In genomic region chr13:33544308-33544707, GRCh38 we compare ENCODE assay signal across 9 cellular contexts.
DNase-seq lines count a peak whose midpoint lies in the region; TF ChIP-seq lines count a peak whose summit lies in the region.
"Had no signal": no experiment of that assay in that cellular context is flagged by ENCODE, and none has a peak within 500 bp of the region (broad histone marks: within the 10 kb centered on the region; RNA-seq: fewer than 3 reads in every experiment).

No MANE protein-coding gene starts in this region.

- no peaks in the 10 kb centered on the region for H3K9me3 Mint-ChIP-seq in T-helper 1 cell treated with Interleukin-12 subunit alpha and Interleukin-12 subunit beta and Interleukin-4 antibody, amounts not matched to agents 30 μg/mL and 1 μg/mL, for 36 hours

- H3K4me1 Mint-ChIP-seq in T-helper 1 cell treated with Interleukin-12 subunit alpha and Interleukin-12 subunit beta and Interleukin-4 antibody, amounts not matched to agents 30 μg/mL and 1 μg/mL, for 36 hours (ENCODE audit: low read depth), result peaks cover 22% of the 10 kb centered on the region

- H2AFZ ChIP-seq in SU-DHL-6 (ENCODE audit: low read depth, low read length, severe bottlenecking), result peak overlapping the region; percentile 75

- peaks cover 29% of the 10 kb centered on the region for H3F3A ChIP-seq in SU-DHL-6 (ENCODE audit: insufficient read depth)

- 0 out of 2 replicates have a peak, but pooled peaks cover 5% of the 10 kb centered on the region for H3K79me2 ChIP-seq in SU-DHL-6 (ENCODE audit: insufficient read depth, low read length)

- no peaks in the 10 kb centered on the region for H3K9me2 ChIP-seq in SU-DHL-6 (replicated peaks; ENCODE audit: insufficient read depth, low read length)

- H3K27ac Mint-ChIP-seq in T-helper 1 cell treated with Interleukin-12 subunit alpha and Interleukin-12 subunit beta and Interleukin-4 antibody, amounts not matched to agents 30 μg/mL and 1 μg/mL, for 36 hours, result peak overlapping the region; percentile 99

- no peaks in the 10 kb centered on the region for H3K27me3 ChIP-seq in SU-DHL-6 (ENCODE audit: low read length)
- H3K27me3 ChIP-seq in iPS-18a (ENCODE audit: control insufficient read depth, insufficient read depth, low read length), result no peaks in the 10 kb centered on the region
- H3K27me3 ChIP-seq in subcutaneous abdominal adipose tissue (ENCODE audit: control insufficient read depth in 5 of 5, insufficient read depth in 4 of 5, low read length in 5 of 5), result no peaks in the 10 kb centered on the region

- no peak for TF ChIP-seq CTCF in SU-DHL-6 (IDR thresholded peaks at IDR 0.05; ENCODE audit: insufficient read depth, low read length, poor library complexity, severe bottlenecking)

- H3K9ac ChIP-seq in SU-DHL-6 (ENCODE audit: low read length) (peak overlapping the region; percentile 88), iPS-18a (ENCODE audit: low read length) (peak overlapping the region; percentile 99), subcutaneous abdominal adipose tissue (ENCODE audit: low read length in 5 of 5) (peak overlapping the region in 2 of 5 donors; percentile 92 to 97)

- H3K4me1 ChIP-seq in iPS-18a (ENCODE audit: control insufficient read depth, low read depth, low read length) (peaks cover 24% of the 10 kb centered on the region), subcutaneous abdominal adipose tissue (ENCODE audit: control insufficient read depth in 5 of 5, insufficient read depth in 5 of 5, low read length in 5 of 5) (peaks cover 1 to 29% (median 27%) of the 10 kb centered on the region in 5 donors)

- no peaks in the 10 kb centered on the region for H3K9me3 ChIP-seq in SU-DHL-6 (ENCODE audit: insufficient read depth, low read length)
- H3K9me3 ChIP-seq in iPS-18a (ENCODE audit: control insufficient read depth, low read depth, low read length), result no peaks in the 10 kb centered on the region
- H3K9me3 ChIP-seq in subcutaneous abdominal adipose tissue (ENCODE audit: control insufficient read depth in 5 of 5, low read length in 5 of 5), result no peaks in the 10 kb centered on the region

- no peak for DNase-seq in T-helper 1 cell
- DNase-seq in retina, result no peak
- no peak for DNase-seq in RKO (ENCODE audit: low spot score)
- no peak for DNase-seq in SHP77 treated with DMSO at 0.1 percent for 48 hours (lab: John Stamatoyannopoulos, UW)
- DNase-seq: activated effector memory CD4-positive, alpha-beta T cell treated with anti-CD3 and anti-CD28 coated beads, Interleukin-2, amount 50 U/mL, for 16 hours had no signal

- H3K4me3 Mint-ChIP-seq in T-helper 1 cell treated with Interleukin-12 subunit alpha and Interleukin-12 subunit beta and Interleukin-4 antibody, amounts not matched to agents 30 μg/mL and 1 μg/mL, for 36 hours, result no peak overlapping the region

- H3K27ac ChIP-seq in SU-DHL-6 (ENCODE audit: low read depth, low read length), result peak overlapping the region; percentile 98
- no peak overlapping the region for H3K27ac ChIP-seq in iPS-18a (ENCODE audit: low read length)
- H3K27ac ChIP-seq in subcutaneous abdominal adipose tissue (ENCODE audit: low read depth, low read length), result peak overlapping the region; percentile 99

- H3K4me3 ChIP-seq in SU-DHL-6 (ENCODE audit: insufficient read depth, low read length, poor library complexity, severe bottlenecking), result peak overlapping the region; percentile 49
- H3K4me3 ChIP-seq in iPS-18a (ENCODE audit: low read length), result no peak overlapping the region
- H3K4me3 ChIP-seq in subcutaneous abdominal adipose tissue (ENCODE audit: low read depth in 1 of 5, low read length in 5 of 5), result no peak overlapping the region

- H3K36me3 ChIP-seq in SU-DHL-6 (ENCODE audit: low read length) (no peaks in the 10 kb centered on the region), iPS-18a (ENCODE audit: control insufficient read depth, low read depth, low read length) (no peaks in the 10 kb centered on the region), subcutaneous abdominal adipose tissue (ENCODE audit: control insufficient read depth in 5 of 5, insufficient read depth in 5 of 5, low read length in 5 of 5) (no peaks in the 10 kb centered on the region)

- H3K4me2 ChIP-seq in SU-DHL-6 (ENCODE audit: low read depth, low read length, poor library complexity, severe bottlenecking), result peak overlapping the region; percentile 87

- H4K20me1 ChIP-seq in SU-DHL-6 (ENCODE audit: low read depth, low read length), result no peaks in the 10 kb centered on the region

- H3K27me3 Mint-ChIP-seq in T-helper 1 cell treated with Interleukin-12 subunit alpha and Interleukin-12 subunit beta and Interleukin-4 antibody, amounts not matched to agents 30 μg/mL and 1 μg/mL, for 36 hours (ENCODE audit: low read depth), result no peaks in the 10 kb centered on the region

- H3K36me3 Mint-ChIP-seq in T-helper 1 cell treated with Interleukin-12 subunit alpha and Interleukin-12 subunit beta and Interleukin-4 antibody, amounts not matched to agents 30 μg/mL and 1 μg/mL, for 36 hours (ENCODE audit: low read depth), result no peaks in the 10 kb centered on the region
